Comparison of ENCODE assay signal across 16 cellular contexts in genomic region chr2:85185431-85185940, GRCh38. TPM values are rescaled to one million over a fixed set of nuclear protein-coding genes. Genes with fewer than 3 reads are reported as not detected.
DNase-seq lines count a peak whose midpoint lies in the region; TF ChIP-seq lines count a peak whose summit lies in the region.
"Had no signal": no experiment of that assay in that cellular context is flagged by ENCODE, and none has a peak within 500 bp of the region (broad histone marks: within the 10 kb centered on the region; RNA-seq: fewer than 3 reads in every experiment).

No MANE protein-coding gene starts in this region.

- DNase-seq in activated CD4-positive, alpha-beta T cell treated with anti-CD3 and anti-CD28 coated beads, Interleukin-2, amount 10 ng/mL, durations not matched to agents 24 days and 14 days, result no peak
- no peak for DNase-seq in activated CD4-positive, alpha-beta T cell treated with anti-CD3 and anti-CD28 coated beads for 1 hour
- DNase-seq in immature natural killer cell (peak; percentile 58 to 66 (median 59)), GM23248 (no peak), NCI-H2171 (lab: John Stamatoyannopoulos, UW) (no peak)
- no peak for DNase-seq in CD4-positive, alpha-beta memory T cell
- DNase-seq: 8988T, NCI-H1092, NCI-H1694, NCI-H2107, NCI-H748 treated with DMSO at 0.1 percent for 48 hours had no signal

- H3K4me1 Mint-ChIP-seq in activated CD4-positive, alpha-beta T cell treated with anti-CD3 and anti-CD28 coated beads, Interleukin-2, amount 10 ng/mL, durations not matched to agents 24 days and 14 days, result peaks cover 3% of the 10 kb centered on the region
- peaks cover 10 to 24% of the 10 kb centered on the region in 2 donors for H3K4me1 Mint-ChIP-seq in immature natural killer cell
- no peaks in the 10 kb centered on the region for H3K4me1 Mint-ChIP-seq in CD4-positive, alpha-beta memory T cell

- TF ChIP-seq CTCF in KMS-11 (conservative IDR thresholded peaks at IDR 0.05; ENCODE audit: low read depth, low read length) (0 out of 2 replicates have a peak, but pooled peaks have one; percentile 6), parathyroid adenoma (IDR thresholded peaks at IDR 0.05) (no peak)

- H3K79me2 ChIP-seq in KMS-11 (ENCODE audit: insufficient read depth, low read depth), result no peaks in the 10 kb centered on the region
- H3K79me2 ChIP-seq in parathyroid adenoma, result peaks cover 8% of the 10 kb centered on the region
- peaks cover 4% of the 10 kb centered on the region; the same call in 1 of the 2 replicates for H3K79me2 ChIP-seq in GM23248 (ENCODE audit: insufficient read depth)

- H3K27me3 Mint-ChIP-seq in activated CD4-positive, alpha-beta T cell treated with anti-CD3 and anti-CD28 coated beads, Interleukin-2, amount 10 ng/mL, durations not matched to agents 24 days and 14 days, result peaks cover 16% of the 10 kb centered on the region
- H3K27me3 Mint-ChIP-seq in immature natural killer cell (ENCODE audit: low read depth in 3 of 3), result peaks cover 5 to 10% (median 8%) of the 10 kb centered on the region in 3 donors
- peaks cover 6 to 14% of the 10 kb centered on the region in 2 donors for H3K27me3 Mint-ChIP-seq in CD4-positive, alpha-beta memory T cell

- H3K27ac Mint-ChIP-seq in activated CD4-positive, alpha-beta T cell treated with anti-CD3 and anti-CD28 coated beads, Interleukin-2, amount 10 ng/mL, durations not matched to agents 24 days and 14 days, result peak overlapping the region; percentile 42
- H3K27ac Mint-ChIP-seq in immature natural killer cell, result peak overlapping the region; percentile 26 to 87 (median 58)
- H3K27ac Mint-ChIP-seq in CD4-positive, alpha-beta memory T cell, result no peak overlapping the region

- H3K9me2 ChIP-seq in GM23248 (ENCODE audit: insufficient read depth), result no peaks in the 10 kb centered on the region

- no peaks in the 10 kb centered on the region for H3K36me3 Mint-ChIP-seq in activated CD4-positive, alpha-beta T cell treated with anti-CD3 and anti-CD28 coated beads, Interleukin-2, amount 10 ng/mL, durations not matched to agents 24 days and 14 days (ENCODE audit: low read depth)
- H3K36me3 Mint-ChIP-seq in immature natural killer cell, result no peaks in the 10 kb centered on the region
- H3K36me3 Mint-ChIP-seq in CD4-positive, alpha-beta memory T cell, result no peaks in the 10 kb centered on the region

- H2AFZ ChIP-seq in KMS-11 (ENCODE audit: low read depth), result no peak overlapping the region
- peak overlapping the region; percentile 47 for H2AFZ ChIP-seq in parathyroid adenoma
- no peak overlapping the region for H2AFZ ChIP-seq in GM23248

- 88 to 93% methylated on average over 7 of the region's 7 CpGs for WGBS in GM23248 (ENCODE audit: low coverage in 1 of 2, low lambda C conversion rate in 2 of 2, missing lambda C conversion rate in 2 of 2), 2 experiments

- intact Hi-C loops in activated CD4-positive, alpha-beta T cell treated with anti-CD3 and anti-CD28 coated beads, Interleukin-2, amount 10 ng/mL, durations not matched to agents 24 days and 14 days (cut with micrococcal nuclease), result loop anchor here (5.0 kb wide), 1 partner anchor 102 kb away; no protein-coding TSS in a partner anchor
- intact Hi-C loops in CD4-positive, alpha-beta memory T cell (cut with micrococcal nuclease), result no loop called here

- H3K27me3 ChIP-seq in KMS-11 (ENCODE audit: insufficient read depth, low read depth), result no peaks in the 10 kb centered on the region
- no peaks in the 10 kb centered on the region for H3K27me3 ChIP-seq in parathyroid adenoma (ENCODE audit: control insufficient read depth, insufficient read depth, low read length)
- H3K27me3 ChIP-seq in GM23248 (replicated peaks; ENCODE audit: insufficient read depth), result no peaks in the 10 kb centered on the region
- no peaks in the 10 kb centered on the region for H3K27me3 ChIP-seq in CD4-positive, alpha-beta memory T cell (ENCODE audit: insufficient read depth, low read length)

- POLR2A ChIA-PET in CD4-positive, alpha-beta memory T cell (lab: Charles Lee; ENCODE audit: partially characterized antibody), result no interaction called here

- no peaks in the 10 kb centered on the region for H3K4me1 ChIP-seq in KMS-11 (ENCODE audit: low read depth, poor library complexity, severe bottlenecking)
- H3K4me1 ChIP-seq in parathyroid adenoma, result peaks cover 50% of the 10 kb centered on the region
- H3K4me1 ChIP-seq in GM23248 (ENCODE audit: insufficient read depth), result peaks cover 29% of the 10 kb centered on the region
- H3K4me1 ChIP-seq in CD4-positive, alpha-beta memory T cell (ENCODE audit: insufficient read depth, low read length), result no peaks in the 10 kb centered on the region

- H3K9me3 ChIP-seq in parathyroid adenoma (ENCODE audit: control insufficient read depth, low read length), result no peaks in the 10 kb centered on the region
- no peaks in the 10 kb centered on the region for H3K9me3 ChIP-seq in GM23248 (ENCODE audit: low read depth)
- H3K9me3 ChIP-seq in CD4-positive, alpha-beta memory T cell (ENCODE audit: control insufficient read depth in 1 of 2, low read length in 2 of 2), result no peaks in the 10 kb centered on the region
- H3K9me3 ChIP-seq: Caco-2 had no signal

- peaks cover 20% of the 10 kb centered on the region for H3F3A ChIP-seq in GM23248 (ENCODE audit: insufficient read depth)

- H3K27ac ChIP-seq in KMS-11 (no peak overlapping the region), parathyroid adenoma (peak overlapping the region; percentile 89), GM23248 (no peak overlapping the region)
- no peak overlapping the region for H3K27ac ChIP-seq in CD4-positive, alpha-beta memory T cell (ENCODE audit: low read depth, low read length)
- H3K27ac ChIP-seq: C4-2B had no signal

- in situ Hi-C loops in GM23248 (cut with MboI), result no loop called here

- no peak overlapping the region for H3K4me3 ChIP-seq in KMS-11 (IDR thresholded peaks at IDR 0.05; ENCODE audit: insufficient read depth, low read depth, low read length)
- no peak overlapping the region for H3K4me3 ChIP-seq in parathyroid adenoma (ENCODE audit: low read depth, low read length)
- H3K4me3 ChIP-seq in GM23248, result no peak overlapping the region
- H3K4me3 ChIP-seq in CD4-positive, alpha-beta memory T cell (ENCODE audit: low read length in 2 of 2), result no peak overlapping the region
- H3K4me3 ChIP-seq: GM12878 had no signal

- H3K4me3 Mint-ChIP-seq in activated CD4-positive, alpha-beta T cell treated with anti-CD3 and anti-CD28 coated beads, Interleukin-2, amount 10 ng/mL, durations not matched to agents 24 days and 14 days, result no peak overlapping the region
- H3K4me3 Mint-ChIP-seq in immature natural killer cell, result peak overlapping the region in 4 of 5 donors; percentile 38 to 71 (median 56)
- no peak overlapping the region for H3K4me3 Mint-ChIP-seq in CD4-positive, alpha-beta memory T cell

- no peaks in the 10 kb centered on the region for H4K20me1 ChIP-seq in KMS-11 (ENCODE audit: insufficient read depth)
- no peaks in the 10 kb centered on the region for H4K20me1 ChIP-seq in GM23248 (ENCODE audit: insufficient read depth)

- H3K9ac ChIP-seq in KMS-11 (no peak overlapping the region), parathyroid adenoma (no peak overlapping the region), GM23248 (no peak overlapping the region)

- no peaks in the 10 kb centered on the region for H3K36me3 ChIP-seq in KMS-11 (ENCODE audit: insufficient read depth)
- no peaks in the 10 kb centered on the region for H3K36me3 ChIP-seq in parathyroid adenoma (ENCODE audit: control insufficient read depth, insufficient read depth, low read length)
- H3K36me3 ChIP-seq in GM23248 (ENCODE audit: low read depth), result no peaks in the 10 kb centered on the region
- H3K36me3 ChIP-seq in CD4-positive, alpha-beta memory T cell (ENCODE audit: insufficient read depth, low read length), result no peaks in the 10 kb centered on the region

- CTCF ChIA-PET in CD4-positive, alpha-beta memory T cell (lab: Charles Lee; ENCODE audit: partially characterized antibody), result interaction anchor here (0.6 kb wide), 1 partner anchor 140 kb away, joined by 3 read pairs; no protein-coding TSS in a partner anchor

- no peak overlapping the region for H3K4me2 ChIP-seq in KMS-11
- no peak overlapping the region for H3K4me2 ChIP-seq in parathyroid adenoma (ENCODE audit: low read length)
- no peak overlapping the region for H3K4me2 ChIP-seq in GM23248 (ENCODE audit: unreplicated experiment)

- H3K9me3 Mint-ChIP-seq in activated CD4-positive, alpha-beta T cell treated with anti-CD3 and anti-CD28 coated beads, Interleukin-2, amount 10 ng/mL, durations not matched to agents 24 days and 14 days, result no peaks in the 10 kb centered on the region
- no peaks in the 10 kb centered on the region for H3K9me3 Mint-ChIP-seq in immature natural killer cell
- H3K9me3 Mint-ChIP-seq in CD4-positive, alpha-beta memory T cell, result no peaks in the 10 kb centered on the region

RNA-seq across cellular contexts. Expression of gene TCF7L1, which starts 52.3 kb away (rescaled TPM):
- total RNA-seq in activated CD4-positive, alpha-beta T cell treated with anti-CD3 and anti-CD28 coated beads, Interleukin-2, amount 10 ng/mL, durations not matched to agents 24 days and 14 days, result 0.19 TPM in 1 of 2 replicates, not detected in the other
- under 1 TPM in 1 of 3 donors, not detected in 2; 0.12 TPM for polyA plus RNA-seq in immature natural killer cell
- total RNA-seq in GM23248 (2014; rRNA removed; shearing (Covaris generic)), result 0.38 and 0.65 TPM in 2 replicates
- 1.8 and 1.9 TPM in 2 replicates for polyA plus RNA-seq in GM23248 (2016; fragmentation: Nextera tagmentation; extraction: Ambion mirVana)
- not detected for total RNA-seq in CD4-positive, alpha-beta memory T cell
- under 1 TPM in 1 of 2 donors, not detected in 1; 0.06 TPM for polyA plus RNA-seq in CD4-positive, alpha-beta memory T cell

Comparison
In these comparisons a context has a peak if more than half of its experiments do, and no peak if none do; other contexts are left out.
1. DNase-seq: peak in immature natural killer cell (3 of 3); none in activated CD4-positive, alpha-beta T cell treated with anti-CD3 and anti-CD28 coated beads, Interleukin-2, amount 10 ng/mL, durations not matched to agents 24 days and 14 days (single experiment), activated CD4-positive, alpha-beta T cell treated with anti-CD3 and anti-CD28 coated beads for 1 hour (single experiment), GM23248 (single experiment), CD4-positive, alpha-beta memory T cell (0 of 5) and NCI-H2171 (single experiment).
2. H3K27ac Mint-ChIP-seq: peak in activated CD4-positive, alpha-beta T cell treated with anti-CD3 and anti-CD28 coated beads, Interleukin-2, amount 10 ng/mL, durations not matched to agents 24 days and 14 days (single experiment) and immature natural killer cell (6 of 6); none in CD4-positive, alpha-beta memory T cell (0 of 7).
3. H3K4me3 Mint-ChIP-seq: peak in immature natural killer cell (4 of 5); none in activated CD4-positive, alpha-beta T cell treated with anti-CD3 and anti-CD28 coated beads, Interleukin-2, amount 10 ng/mL, durations not matched to agents 24 days and 14 days (single experiment) and CD4-positive, alpha-beta memory T cell (0 of 8).